Comparison of ENCODE assay signal across 1 cellular context in the genomic region with DNA sequence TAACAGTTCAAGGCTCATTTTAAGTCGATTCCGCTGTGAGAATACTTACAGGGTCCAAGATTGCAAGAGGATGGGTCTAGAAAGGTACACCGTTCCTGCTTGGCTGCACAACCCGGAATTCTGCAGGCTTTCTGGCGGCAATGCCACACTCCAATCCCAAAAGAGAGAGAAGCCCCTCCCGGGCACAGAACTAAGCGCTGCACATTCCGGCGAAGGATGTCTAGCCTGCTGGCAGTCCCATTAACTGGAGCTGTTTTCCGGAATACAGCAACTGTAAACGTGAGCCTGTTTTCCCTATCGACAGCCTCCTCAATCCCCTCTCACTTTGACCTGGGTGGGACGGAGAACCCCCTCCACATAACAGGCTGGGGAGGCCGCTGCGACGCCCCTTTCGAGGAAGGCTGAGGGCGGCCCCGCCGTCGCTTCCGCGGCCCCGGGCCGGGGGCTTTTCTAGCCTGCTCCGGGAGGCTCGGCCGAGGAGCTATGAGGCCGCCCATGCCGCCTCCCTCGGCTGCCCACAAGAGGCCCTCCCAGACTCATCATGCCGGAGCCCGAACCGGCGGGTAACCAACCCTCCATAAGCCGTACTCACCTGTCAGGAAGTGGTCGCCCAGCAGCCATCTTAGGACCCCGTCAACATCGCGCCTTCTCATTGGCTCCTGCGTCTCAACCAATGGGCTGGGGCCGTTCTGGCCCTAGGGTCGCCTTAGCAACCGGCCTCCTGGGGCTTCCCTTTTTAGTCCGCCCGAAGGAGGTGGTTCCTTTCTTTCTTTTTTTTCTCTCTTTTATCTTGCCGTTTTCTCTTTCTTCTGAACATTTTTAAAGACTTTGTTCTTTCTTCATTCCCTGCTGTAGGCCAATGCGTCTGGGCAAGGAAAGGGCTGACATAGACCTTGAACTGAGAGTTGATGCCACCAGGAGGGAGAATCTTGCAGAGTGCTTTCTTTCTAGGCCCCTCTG.
TF ChIP-seq lines count a peak whose summit lies in the region.

A gene (minus strand): TSS at position 647 of the 960 bp plus-strand sequence. CDS start 5,909 bp downstream, outside the sequence.

TF ChIP-seq in HepG2, 621 proteins besides CTCF, POLR2A, EP300 and RAD21 (continued from another document and continues in another):
- TF ChIP-seq ZC3H4 (CRISPR knock-in tag; IDR thresholded peaks at IDR 0.05; ENCODE audit: borderline replicate concordance), result no peak
- TF ChIP-seq EED (CRISPR knock-in tag; IDR thresholded peaks at IDR 0.05), result peak; percentile 63
- TF ChIP-seq TBX3 (IDR thresholded peaks at IDR 0.05; ENCODE audit: borderline replicate concordance), result no peak
- TF ChIP-seq GTF2F1 (IDR thresholded peaks at IDR 0.05; ENCODE audit: low read length), result no peak
- TF ChIP-seq, protein P1, sequence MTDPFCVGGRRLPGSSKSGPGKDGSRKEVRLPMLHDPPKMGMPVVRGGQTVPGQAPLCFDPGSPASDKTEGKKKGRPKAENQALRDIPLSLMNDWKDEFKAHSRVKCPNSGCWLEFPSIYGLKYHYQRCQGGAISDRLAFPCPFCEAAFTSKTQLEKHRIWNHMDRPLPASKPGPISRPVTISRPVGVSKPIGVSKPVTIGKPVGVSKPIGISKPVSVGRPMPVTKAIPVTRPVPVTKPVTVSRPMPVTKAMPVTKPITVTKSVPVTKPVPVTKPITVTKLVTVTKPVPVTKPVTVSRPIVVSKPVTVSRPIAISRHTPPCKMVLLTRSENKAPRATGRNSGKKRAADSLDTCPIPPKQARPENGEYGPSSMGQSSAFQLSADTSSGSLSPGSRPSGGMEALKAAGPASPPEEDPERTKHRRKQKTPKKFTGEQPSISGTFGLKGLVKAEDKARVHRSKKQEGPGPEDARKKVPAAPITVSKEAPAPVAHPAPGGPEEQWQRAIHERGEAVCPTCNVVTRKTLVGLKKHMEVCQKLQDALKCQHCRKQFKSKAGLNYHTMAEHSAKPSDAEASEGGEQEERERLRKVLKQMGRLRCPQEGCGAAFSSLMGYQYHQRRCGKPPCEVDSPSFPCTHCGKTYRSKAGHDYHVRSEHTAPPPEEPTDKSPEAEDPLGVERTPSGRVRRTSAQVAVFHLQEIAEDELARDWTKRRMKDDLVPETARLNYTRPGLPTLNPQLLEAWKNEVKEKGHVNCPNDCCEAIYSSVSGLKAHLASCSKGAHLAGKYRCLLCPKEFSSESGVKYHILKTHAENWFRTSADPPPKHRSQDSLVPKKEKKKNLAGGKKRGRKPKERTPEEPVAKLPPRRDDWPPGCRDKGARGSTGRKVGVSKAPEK (CRISPR knock-in tag; IDR thresholded peaks at IDR 0.05; ENCODE audit: borderline replicate concordance), result no peak
- TF ChIP-seq NR1H2 (CRISPR knock-in tag; IDR thresholded peaks at IDR 0.05; ENCODE audit: borderline replicate concordance, low read depth), result no peak
- TF ChIP-seq NRL (CRISPR knock-in tag; IDR thresholded peaks at IDR 0.05; ENCODE audit: borderline replicate concordance), result peak; percentile 59; the same call in 1 of the 2 replicates
- no peak for TF ChIP-seq NBN (conservative IDR thresholded peaks at IDR 0.05)
- TF ChIP-seq SKI (IDR thresholded peaks at IDR 0.05; ENCODE audit: partially characterized antibody), result no peak
- peak; percentile 54; the same call in 1 of the 2 replicates for TF ChIP-seq ZMYM4 (CRISPR knock-in tag; IDR thresholded peaks at IDR 0.05)
- TF ChIP-seq ARNT (IDR thresholded peaks at IDR 0.05), result no peak
- TF ChIP-seq, protein P2, sequence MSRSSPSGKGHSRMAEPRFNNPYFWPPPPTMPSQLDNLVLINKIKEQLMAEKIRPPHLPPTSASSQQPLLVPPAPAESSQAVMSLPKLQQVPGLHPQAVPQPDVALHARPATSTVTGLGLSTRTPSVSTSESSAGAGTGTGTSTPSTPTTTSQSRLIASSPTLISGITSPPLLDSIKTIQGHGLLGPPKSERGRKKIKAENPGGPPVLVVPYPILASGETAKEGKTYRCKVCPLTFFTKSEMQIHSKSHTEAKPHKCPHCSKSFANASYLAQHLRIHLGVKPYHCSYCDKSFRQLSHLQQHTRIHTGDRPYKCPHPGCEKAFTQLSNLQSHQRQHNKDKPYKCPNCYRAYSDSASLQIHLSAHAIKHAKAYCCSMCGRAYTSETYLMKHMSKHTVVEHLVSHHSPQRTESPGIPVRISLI (CRISPR knock-in tag; IDR thresholded peaks at IDR 0.05; ENCODE audit: borderline replicate concordance), result no peak
- no peak for TF ChIP-seq MAF1 (CRISPR knock-in tag; IDR thresholded peaks at IDR 0.05; ENCODE audit: borderline replicate concordance)
- TF ChIP-seq RFXANK (CRISPR knock-in tag; IDR thresholded peaks at IDR 0.05), result no peak
- TF ChIP-seq ZNF816 (CRISPR knock-in tag; IDR thresholded peaks at IDR 0.05; ENCODE audit: borderline replicate concordance), result no peak
- no peak for TF ChIP-seq PCBP1 (IDR thresholded peaks at IDR 0.05; ENCODE audit: borderline replicate concordance, low read depth, low read length)
- no peak for TF ChIP-seq PRPF4 (IDR thresholded peaks at IDR 0.05; ENCODE audit: low read depth, low read length, poor library complexity, severe bottlenecking)
- no peak for TF ChIP-seq ZFP62 (CRISPR knock-in tag; IDR thresholded peaks at IDR 0.05)
- TF ChIP-seq YY1 (IDR thresholded peaks at IDR 0.05; ENCODE audit: insufficient read depth, insufficient replicate concordance, low read depth, low read length), result peak; percentile 99
- TF ChIP-seq ZFP36 (IDR thresholded peaks at IDR 0.05; ENCODE audit: borderline replicate concordance, low read depth, low read length, partially characterized antibody), result no peak
- peak; percentile 34; the same call in 1 of the 2 replicates for TF ChIP-seq ZNF430 (CRISPR knock-in tag; IDR thresholded peaks at IDR 0.05)
- TF ChIP-seq NR2F2 (IDR thresholded peaks at IDR 0.05; ENCODE audit: borderline replicate concordance, low read depth), result no peak
- no peak for TF ChIP-seq ZNF562 (CRISPR knock-in tag; IDR thresholded peaks at IDR 0.05; ENCODE audit: borderline replicate concordance)
- TF ChIP-seq ZBTB38 (CRISPR knock-in tag; IDR thresholded peaks at IDR 0.05), result peak; percentile 39; the same call in 1 of the 2 replicates
- TF ChIP-seq HMG20A (CRISPR knock-in tag; IDR thresholded peaks at IDR 0.05; ENCODE audit: borderline replicate concordance), result no peak
- TF ChIP-seq ZNF20 (CRISPR knock-in tag; IDR thresholded peaks at IDR 0.05), result no peak
- TF ChIP-seq GATAD1 (CRISPR knock-in tag; IDR thresholded peaks at IDR 0.05), result peak; percentile 95
- TF ChIP-seq SSRP1 (CRISPR knock-in tag; IDR thresholded peaks at IDR 0.05), result no peak
- TF ChIP-seq ZNF713 (CRISPR knock-in tag; IDR thresholded peaks at IDR 0.05), result no peak
- no peak for TF ChIP-seq BRD4 (CRISPR knock-in tag; IDR thresholded peaks at IDR 0.05)
- TF ChIP-seq ZNF292 (CRISPR knock-in tag; IDR thresholded peaks at IDR 0.05; ENCODE audit: borderline replicate concordance, low read depth), result 0 out of 2 replicates have a peak, but pooled peaks have one; percentile 36
- peak; percentile 72; the same call in 1 of the 2 replicates for TF ChIP-seq KDM2A (CRISPR knock-in tag; IDR thresholded peaks at IDR 0.05; ENCODE audit: borderline replicate concordance, low read depth)
- no peak for TF ChIP-seq RARG (CRISPR knock-in tag; IDR thresholded peaks at IDR 0.05; ENCODE audit: low read depth)
- TF ChIP-seq, protein P3, sequence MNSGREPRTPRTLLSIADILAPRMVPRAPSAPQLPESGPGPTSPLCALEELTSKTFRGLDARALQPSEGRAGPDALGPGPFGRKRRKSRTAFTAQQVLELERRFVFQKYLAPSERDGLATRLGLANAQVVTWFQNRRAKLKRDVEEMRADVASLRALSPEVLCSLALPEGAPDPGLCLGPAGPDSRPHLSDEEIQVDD (CRISPR knock-in tag; IDR thresholded peaks at IDR 0.05; ENCODE audit: borderline replicate concordance), result no peak
- TF ChIP-seq, protein P4, sequence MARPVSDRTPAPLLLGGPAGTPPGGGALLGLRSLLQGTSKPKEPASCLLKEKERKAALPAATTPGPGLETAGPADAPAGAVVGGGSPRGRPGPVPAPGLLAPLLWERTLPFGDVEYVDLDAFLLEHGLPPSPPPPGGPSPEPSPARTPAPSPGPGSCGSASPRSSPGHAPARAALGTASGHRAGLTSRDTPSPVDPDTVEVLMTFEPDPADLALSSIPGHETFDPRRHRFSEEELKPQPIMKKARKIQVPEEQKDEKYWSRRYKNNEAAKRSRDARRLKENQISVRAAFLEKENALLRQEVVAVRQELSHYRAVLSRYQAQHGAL (CRISPR knock-in tag; IDR thresholded peaks at IDR 0.05; ENCODE audit: not compliant biosample characterization), result no peak
- 0 out of 2 replicates have a peak, but pooled peaks have one; percentile 37 for TF ChIP-seq SRY (CRISPR knock-in tag; IDR thresholded peaks at IDR 0.05)
- TF ChIP-seq, protein P5, sequence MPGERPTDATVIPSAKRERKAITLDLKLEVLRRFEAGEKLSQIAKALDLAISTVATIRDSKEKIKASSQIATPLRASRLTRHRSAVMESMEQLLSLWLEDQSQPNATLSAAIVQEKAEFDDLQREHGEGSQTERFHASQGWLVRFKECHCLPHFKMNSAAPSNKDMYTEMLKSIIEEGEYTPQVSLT (CRISPR knock-in tag; IDR thresholded peaks at IDR 0.05; ENCODE audit: borderline replicate concordance, low read depth), result no peak
- no peak for TF ChIP-seq MAFG (CRISPR knock-in tag; IDR thresholded peaks at IDR 0.05)
- TF ChIP-seq, protein P6, sequence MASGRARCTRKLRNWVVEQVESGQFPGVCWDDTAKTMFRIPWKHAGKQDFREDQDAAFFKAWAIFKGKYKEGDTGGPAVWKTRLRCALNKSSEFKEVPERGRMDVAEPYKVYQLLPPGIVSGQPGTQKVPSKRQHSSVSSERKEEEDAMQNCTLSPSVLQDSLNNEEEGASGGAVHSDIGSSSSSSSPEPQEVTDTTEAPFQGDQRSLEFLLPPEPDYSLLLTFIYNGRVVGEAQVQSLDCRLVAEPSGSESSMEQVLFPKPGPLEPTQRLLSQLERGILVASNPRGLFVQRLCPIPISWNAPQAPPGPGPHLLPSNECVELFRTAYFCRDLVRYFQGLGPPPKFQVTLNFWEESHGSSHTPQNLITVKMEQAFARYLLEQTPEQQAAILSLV (CRISPR knock-in tag; IDR thresholded peaks at IDR 0.05; ENCODE audit: borderline replicate concordance), result peak; percentile 83; the same call in 1 of the 2 replicates
- peak; percentile 64; the same call in 1 of the 2 replicates for TF ChIP-seq DMAP1 (CRISPR knock-in tag; IDR thresholded peaks at IDR 0.05)
- no peak for TF ChIP-seq TCF7 (IDR thresholded peaks at IDR 0.05; ENCODE audit: low read depth)
- TF ChIP-seq NFKBIZ (CRISPR knock-in tag; IDR thresholded peaks at IDR 0.05), result no peak
- peak; percentile 19; the same call in 1 of the 2 replicates for TF ChIP-seq ZNF792 (CRISPR knock-in tag; IDR thresholded peaks at IDR 0.05)
- peak; percentile 84 for TF ChIP-seq RBFOX2 (IDR thresholded peaks at IDR 0.05; ENCODE audit: low read depth, low read length)
- TF ChIP-seq ATM (IDR thresholded peaks at IDR 0.05; ENCODE audit: borderline replicate concordance), result no peak
- TF ChIP-seq SOX6 (IDR thresholded peaks at IDR 0.05), result no peak
- no peak; the same call in 1 of the 2 replicates for TF ChIP-seq SOX6 (CRISPR knock-in tag; IDR thresholded peaks at IDR 0.05)
- TF ChIP-seq, protein P7, sequence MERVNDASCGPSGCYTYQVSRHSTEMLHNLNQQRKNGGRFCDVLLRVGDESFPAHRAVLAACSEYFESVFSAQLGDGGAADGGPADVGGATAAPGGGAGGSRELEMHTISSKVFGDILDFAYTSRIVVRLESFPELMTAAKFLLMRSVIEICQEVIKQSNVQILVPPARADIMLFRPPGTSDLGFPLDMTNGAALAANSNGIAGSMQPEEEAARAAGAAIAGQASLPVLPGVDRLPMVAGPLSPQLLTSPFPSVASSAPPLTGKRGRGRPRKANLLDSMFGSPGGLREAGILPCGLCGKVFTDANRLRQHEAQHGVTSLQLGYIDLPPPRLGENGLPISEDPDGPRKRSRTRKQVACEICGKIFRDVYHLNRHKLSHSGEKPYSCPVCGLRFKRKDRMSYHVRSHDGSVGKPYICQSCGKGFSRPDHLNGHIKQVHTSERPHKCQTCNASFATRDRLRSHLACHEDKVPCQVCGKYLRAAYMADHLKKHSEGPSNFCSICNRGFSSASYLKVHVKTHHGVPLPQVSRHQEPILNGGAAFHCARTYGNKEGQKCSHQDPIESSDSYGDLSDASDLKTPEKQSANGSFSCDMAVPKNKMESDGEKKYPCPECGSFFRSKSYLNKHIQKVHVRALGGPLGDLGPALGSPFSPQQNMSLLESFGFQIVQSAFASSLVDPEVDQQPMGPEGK (CRISPR knock-in tag; IDR thresholded peaks at IDR 0.05), result 0 out of 2 replicates have a peak, but pooled peaks have one; percentile 15
- TF ChIP-seq, protein P8, sequence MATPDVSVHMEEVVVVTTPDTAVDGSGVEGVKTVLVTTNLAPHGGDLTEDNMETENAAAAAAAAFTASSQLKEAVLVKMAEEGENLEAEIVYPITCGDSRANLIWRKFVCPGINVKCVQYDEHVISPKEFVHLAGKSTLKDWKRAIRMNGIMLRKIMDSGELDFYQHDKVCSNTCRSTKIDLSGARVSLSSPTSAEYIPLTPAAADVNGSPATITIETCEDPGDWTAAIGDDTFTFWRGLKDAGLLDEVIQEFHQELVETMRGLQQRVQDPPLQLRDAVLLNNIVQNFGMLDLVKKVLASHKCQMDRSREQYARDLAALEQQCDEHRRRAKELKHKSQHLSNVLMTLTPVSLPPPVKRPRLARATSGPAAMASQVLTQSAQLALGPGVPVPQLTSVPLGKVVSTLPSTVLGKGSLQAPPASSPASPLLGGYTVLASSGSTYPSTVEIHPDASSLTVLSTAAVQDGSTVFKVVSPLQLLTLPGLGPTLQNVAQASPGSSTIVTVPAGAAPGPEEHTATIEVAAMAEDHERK (CRISPR knock-in tag; IDR thresholded peaks at IDR 0.05; ENCODE audit: low read depth), result no peak
- peak; percentile 90 for TF ChIP-seq SAP130 (CRISPR knock-in tag; IDR thresholded peaks at IDR 0.05; ENCODE audit: low read depth)
- no peak for TF ChIP-seq ZNF33A (CRISPR knock-in tag; IDR thresholded peaks at IDR 0.05; ENCODE audit: borderline replicate concordance)
- TF ChIP-seq ZNF567 (CRISPR knock-in tag; IDR thresholded peaks at IDR 0.05; ENCODE audit: borderline replicate concordance), result no peak
- TF ChIP-seq, protein P9, sequence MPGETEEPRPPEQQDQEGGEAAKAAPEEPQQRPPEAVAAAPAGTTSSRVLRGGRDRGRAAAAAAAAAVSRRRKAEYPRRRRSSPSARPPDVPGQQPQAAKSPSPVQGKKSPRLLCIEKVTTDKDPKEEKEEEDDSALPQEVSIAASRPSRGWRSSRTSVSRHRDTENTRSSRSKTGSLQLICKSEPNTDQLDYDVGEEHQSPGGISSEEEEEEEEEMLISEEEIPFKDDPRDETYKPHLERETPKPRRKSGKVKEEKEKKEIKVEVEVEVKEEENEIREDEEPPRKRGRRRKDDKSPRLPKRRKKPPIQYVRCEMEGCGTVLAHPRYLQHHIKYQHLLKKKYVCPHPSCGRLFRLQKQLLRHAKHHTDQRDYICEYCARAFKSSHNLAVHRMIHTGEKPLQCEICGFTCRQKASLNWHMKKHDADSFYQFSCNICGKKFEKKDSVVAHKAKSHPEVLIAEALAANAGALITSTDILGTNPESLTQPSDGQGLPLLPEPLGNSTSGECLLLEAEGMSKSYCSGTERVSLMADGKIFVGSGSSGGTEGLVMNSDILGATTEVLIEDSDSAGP (CRISPR knock-in tag; IDR thresholded peaks at IDR 0.05; ENCODE audit: borderline replicate concordance), result peak; percentile 81; the same call in 1 of the 2 replicates
- no peak for TF ChIP-seq NCOA2 (CRISPR knock-in tag; IDR thresholded peaks at IDR 0.05)
